1 cellular context compared by ENCODE assay signal in genomic region chr5:171129308-171129707, GRCh38.
TF ChIP-seq lines count a peak whose summit lies in the region.

No MANE protein-coding gene starts in this region.

TF ChIP-seq in H1, 55 proteins besides CTCF, POLR2A, EP300 and RAD21 (continued from another document):
- TF ChIP-seq ATF3 (IDR thresholded peaks at IDR 0.05; ENCODE audit: insufficient read depth, low read depth, low read length) (no peak), PHF8 (conservative IDR thresholded peaks at IDR 0.05; ENCODE audit: low read depth, low read length) (no peak), SP1 (IDR thresholded peaks at IDR 0.05; ENCODE audit: low read depth, low read length) (no peak), RFX5 (IDR thresholded peaks at IDR 0.05; ENCODE audit: borderline replicate concordance, low read depth, low read length) (no peak), CHD2 (IDR thresholded peaks at IDR 0.05; ENCODE audit: low read length) (no peak), SIX5 (IDR thresholded peaks at IDR 0.05; ENCODE audit: low read depth, low read length) (no peak)
